In genomic region chr16:30076276-30076791, GRCh38 we compare ENCODE assay signal across 6 cellular contexts. TPM values are rescaled to one million over a fixed set of nuclear protein-coding genes. Genes with fewer than 3 reads are reported as not detected.
DNase-seq lines count a peak whose midpoint lies in the region; ATAC-seq and TF ChIP-seq lines count a peak whose summit lies in the region.

No MANE protein-coding gene starts in this region.

- H3K36me3 ChIP-seq in HUES64 (ENCODE audit: insufficient read depth, low read length) (peaks cover 52% of the 10 kb centered on the region), spleen (peaks cover 0 to 68% (median 56%) of the 10 kb centered on the region in 6 donors)

- H3K9me3 ChIP-seq in HUES64 (ENCODE audit: insufficient read depth, low read depth, low read length) (no peaks in the 10 kb centered on the region), spleen (no peaks in the 10 kb centered on the region)

- H3K27me3 ChIP-seq in HUES64 (ENCODE audit: insufficient read depth, low read length) = no peaks in the 10 kb centered on the region
- H3K27me3 ChIP-seq in spleen (replicated peaks in 1 of 7) = no peaks in the 10 kb centered on the region

- DNase-seq in epithelial cell of proximal tubule (ENCODE audit: low read depth) (no peak), spleen (no peak), NCI-H1417 (lab: John Stamatoyannopoulos, UW) (no peak), DMS 273 (lab: John Stamatoyannopoulos, UW; ENCODE audit: unreplicated experiment) (no peak)

- H3K9ac ChIP-seq in HUES64 (ENCODE audit: low read depth, low read length) = peak overlapping the region; percentile 91

- H3K4me3 ChIP-seq in HUES64 (ENCODE audit: low read length) (peak overlapping the region; percentile 99), epithelial cell of proximal tubule (ENCODE audit: low read depth, low read length) (peak overlapping the region; percentile 84), spleen (peak overlapping the region; percentile 65 to 98 (median 77))

- WGBS in HUES64 = 5% methylated on average over 33 of the region's 33 CpGs
- 1 to 5% (median 1%) methylated on average over 10 to 33 of the region's 33 CpGs for WGBS in spleen, 5 donors

- TF ChIP-seq CTCF in epithelial cell of proximal tubule (conservative IDR thresholded peaks at IDR 0.05; ENCODE audit: low read depth, low read length) (no peak), spleen (IDR thresholded peaks at IDR 0.05 in 8 of 11, conservative IDR thresholded peaks at IDR 0.05 in 3 of 11) (no peak)

- peak overlapping the region; percentile 71 for H3K27ac ChIP-seq in HUES64 (ENCODE audit: low read depth, low read length)
- H3K27ac ChIP-seq in spleen = peak overlapping the region; percentile 90 to 97 (median 94)

- intact Hi-C loops in spleen (cut with DNase I; ENCODE audit: low total_unique reads) = no loop called here

- no peak for TF ChIP-seq POLR2A in spleen (IDR thresholded peaks at IDR 0.05)

- peaks cover 3% of the 10 kb centered on the region; the same call in 1 of the 2 replicates for H3K4me1 ChIP-seq in HUES64 (ENCODE audit: insufficient read depth, low read length)
- peaks cover 24 to 55% (median 42%) of the 10 kb centered on the region in 6 donors for H3K4me1 ChIP-seq in spleen

- peak; percentile 31 for ATAC-seq in GM18867 (IDR thresholded peaks at IDR 0.05; ENCODE audit: unreplicated experiment)

RNA-seq across cellular contexts. Expression of gene PPP4C, which starts 0.5 kb away (rescaled TPM):
- 123 TPM for polyA plus RNA-seq in HUES64 (2013, experiment 1 of 2)
- 122 TPM for polyA plus RNA-seq in HUES64 (2013, experiment 2 of 2)
- total RNA-seq in epithelial cell of proximal tubule (98.4 and 178 TPM in 2 replicates), spleen (10 to 100 TPM; 43.9 to 88.6 (median 74.8) TPM)
- polyA plus RNA-seq in spleen = 100 to 1,000 TPM in 1 of 3 donors, 10 to 100 TPM in 2; 73.0 to 128 (median 91.1) TPM

RNA-seq across cellular contexts. Expression of gene ALDOA, which starts 10.8 kb away (rescaled TPM):
- 882 TPM for polyA plus RNA-seq in HUES64 (2013, experiment 1 of 2)
- polyA plus RNA-seq in HUES64 (2013, experiment 2 of 2) = 957 TPM
- 1,398 and 2,089 TPM in 2 replicates for total RNA-seq in epithelial cell of proximal tubule
- 100 to 1,000 TPM; 579 to 880 (median 622) TPM for total RNA-seq in spleen
- 100 to 1,000 TPM; 424 to 551 (median 496) TPM for polyA plus RNA-seq in spleen

RNA-seq across cellular contexts. Expression of gene TBX6, which starts 15.4 kb away (rescaled TPM):
- 3.1 TPM for polyA plus RNA-seq in HUES64 (2013, experiment 1 of 2)
- polyA plus RNA-seq in HUES64 (2013, experiment 2 of 2) = 3.2 TPM
- total RNA-seq in epithelial cell of proximal tubule (0.07 and 1.3 TPM in 2 replicates), spleen (1 to 10 TPM in 5 of 7 donors, under 1 TPM in 1, not detected in 1; 0.66 to 3.4 (median 2.2) TPM)
- 1 to 10 TPM; 1.4 to 2.2 (median 1.6) TPM for polyA plus RNA-seq in spleen

RNA-seq across cellular contexts. Expression of gene YPEL3, which starts 19.7 kb away (rescaled TPM):
- polyA plus RNA-seq in HUES64 (2013, experiment 1 of 2) = 22.9 TPM
- 29.7 TPM for polyA plus RNA-seq in HUES64 (2013, experiment 2 of 2)
- total RNA-seq in epithelial cell of proximal tubule (16.0 and 41.3 TPM in 2 replicates), spleen (100 to 1,000 TPM; 108 to 208 (median 127) TPM)
- 100 to 1,000 TPM; 152 to 234 (median 223) TPM for polyA plus RNA-seq in spleen

RNA-seq across cellular contexts. Expression of gene GDPD3, which starts 37.0 kb away (rescaled TPM):
- polyA plus RNA-seq in HUES64 (2013, experiment 1 of 2) = 0.75 TPM
- polyA plus RNA-seq in HUES64 (2013, experiment 2 of 2) = 1.7 TPM
- total RNA-seq in epithelial cell of proximal tubule (0.72 TPM in 1 of 2 replicates, not detected in the other), spleen (10 to 100 TPM in 4 of 7 donors, 1 to 10 TPM in 3; 4.3 to 15.2 (median 10.2) TPM)
- 10 to 100 TPM in 2 of 3 donors, 1 to 10 TPM in 1; 5.1 to 18.0 (median 14.5) TPM for polyA plus RNA-seq in spleen
